ENCODE assay signal across 1 cellular context in the genomic region with DNA sequence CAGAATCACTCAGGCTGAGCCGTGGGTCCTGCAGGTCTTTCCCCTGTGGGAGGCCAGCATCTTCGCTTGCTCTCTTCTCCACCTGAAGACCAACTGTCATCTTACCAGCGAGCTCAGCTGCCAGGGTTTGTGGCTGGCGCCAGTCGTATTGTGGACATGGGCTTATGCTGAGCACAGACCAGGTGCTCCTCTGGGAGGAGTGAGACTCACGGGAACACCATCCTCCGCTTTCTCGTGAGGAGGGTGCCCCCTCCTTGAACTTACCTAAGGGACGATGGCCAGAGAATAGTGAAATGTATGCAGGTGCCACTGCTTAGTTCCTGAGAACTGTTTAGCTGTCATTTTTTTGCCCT.
TF ChIP-seq lines count a peak whose summit lies in the region.

No MANE protein-coding gene starts in this region.

TF ChIP-seq in K562, 482 proteins besides CTCF, POLR2A, EP300 and RAD21:
- TF ChIP-seq TBP (optimal IDR thresholded peaks at IDR 0.05; ENCODE audit: low read depth, low read length) (peak; percentile 9), DACH1 (IDR thresholded peaks at IDR 0.05; ENCODE audit: partially characterized antibody) (no peak), ILK (tag; IDR thresholded peaks at IDR 0.05; ENCODE audit: borderline replicate concordance, low read depth) (no peak), ZNF263 (CRISPR knock-in tag; IDR thresholded peaks at IDR 0.05; ENCODE audit: borderline replicate concordance) (peak; percentile 89)
TF ChIP-seq in K562: peak in this region for 2.
